Comparison of ENCODE assay signal across 17 cellular contexts in the genomic region with DNA sequence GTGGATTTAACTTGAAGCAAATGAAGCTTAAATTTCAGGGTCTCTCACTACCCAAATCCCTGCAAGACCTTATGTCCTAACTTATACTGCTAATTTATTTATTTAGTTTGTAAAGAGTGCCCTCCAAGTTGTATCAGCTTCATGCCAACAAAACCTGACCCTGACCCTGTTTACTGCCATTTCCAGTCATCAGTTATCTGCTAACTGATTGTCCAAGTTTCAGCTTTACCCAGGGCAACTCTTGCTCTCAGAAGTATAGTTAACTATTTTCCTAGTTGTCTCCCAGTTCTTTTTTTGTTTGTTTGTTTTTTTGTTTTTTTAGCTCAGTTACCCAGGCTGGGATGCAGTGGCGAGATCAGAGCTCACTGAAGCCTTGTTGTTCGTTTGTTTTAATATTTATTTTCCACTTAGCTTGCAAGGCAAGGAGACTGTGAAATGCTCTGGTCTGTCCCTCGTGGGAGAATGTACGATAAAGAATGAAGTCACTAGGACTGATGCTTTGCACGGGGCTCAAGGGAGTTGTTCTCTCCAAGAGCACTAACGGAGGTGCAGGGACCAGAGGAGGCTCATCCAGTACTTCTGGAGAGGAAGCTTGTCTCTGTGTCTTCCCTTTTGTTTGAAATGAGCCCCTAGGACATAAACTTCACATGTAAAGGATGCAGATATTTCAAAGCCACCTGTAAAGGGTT. TPM values are rescaled to one million over a fixed set of nuclear protein-coding genes. Genes with fewer than 3 reads are reported as not detected.
DNase-seq lines count a peak whose midpoint lies in the region; ATAC-seq, FAIRE-seq and TF ChIP-seq lines count a peak whose summit lies in the region.
"Had no signal": no experiment of that assay in that cellular context is flagged by ENCODE, and none has a peak within 500 bp of the region (broad histone marks: within the 10 kb centered on the region; RNA-seq: fewer than 3 reads in every experiment).

No MANE protein-coding gene starts in this region.

- WGBS in K562 (ENCODE audit: insufficient coverage, low coverage, missing lambda C conversion rate), result 10% methylated on average over 6 of the region's 6 CpGs
- 43% methylated on average over 6 of the region's 6 CpGs for WGBS in liver

- H3K27me3 ChIP-seq in cardiac muscle cell (no peaks in the 10 kb centered on the region), K562 (ENCODE audit: control insufficient read depth in 2 of 2, insufficient read depth in 2 of 2, low read length in 2 of 2) (no peaks in the 10 kb centered on the region), liver (ENCODE audit: control insufficient read depth in 4 of 4, insufficient read depth in 4 of 4, low read length in 3 of 4) (no peaks in the 10 kb centered on the region), dorsolateral prefrontal cortex (no peaks in the 10 kb centered on the region)

- peak overlapping the region; percentile 35 for H3K27ac ChIP-seq in cardiac muscle cell
- no peak overlapping the region for H3K27ac ChIP-seq in K562 (ENCODE audit: extremely low read depth, low read depth, low read length)
- peak overlapping the region; percentile 59 to 64 for H3K27ac ChIP-seq in liver (ENCODE audit: low read depth in 1 of 2, low read length in 2 of 2)
- H3K27ac ChIP-seq in dorsolateral prefrontal cortex, result no peak overlapping the region

- in situ Hi-C loops in K562 (cut with MboI), result no loop called here

- intact Hi-C loops in Right ventricle myocardium superior (cut with DNase I), result loop anchor here (10.0 kb wide), 1 partner anchor 70 kb away; no protein-coding TSS in a partner anchor
- intact Hi-C loops in K562 (cut with micrococcal nuclease), result no loop called here
- intact Hi-C loops in dorsolateral prefrontal cortex (cut with DNase I), result no loop called here

- no peaks in the 10 kb centered on the region for H4K20me1 ChIP-seq in K562 (replicated peaks; ENCODE audit: control insufficient read depth, insufficient read depth, low read length)

- no peak for FAIRE-seq in K562 (lab: Jason Lieb, UNC)
- FAIRE-seq: D721Med had no signal

- H3K4me3 ChIP-seq in cardiac muscle cell, result no peak overlapping the region
- no peak overlapping the region for H3K4me3 ChIP-seq in K562
- H3K4me3 ChIP-seq in liver (ENCODE audit: low read depth in 1 of 3, low read length in 3 of 3), result no peak overlapping the region
- no peak overlapping the region for H3K4me3 ChIP-seq in dorsolateral prefrontal cortex

- TF ChIP-seq POLR2A in K562 (conservative IDR thresholded peaks at IDR 0.05), result no peak

- no peak for TF ChIP-seq RAD21 in K562 (CRISPR knock-in tag; conservative IDR thresholded peaks at IDR 0.05 in 1 of 2, IDR thresholded peaks at IDR 0.05 in 1 of 2)
- no peak for TF ChIP-seq RAD21 in liver (IDR thresholded peaks at IDR 0.05)

- CTCF ChIA-PET in K562 (lab: Yijun Ruan, JAX; ENCODE audit: low intra/inter-chr PET ratio), result no interaction called here

- peak overlapping the region in 1 of 2 experiments; percentile 19; a peak in 1 of 4 replicates for H3K9ac ChIP-seq in K562 (ENCODE audit: insufficient read depth in 1 of 2, low read depth in 2 of 2, low read length in 2 of 2)
- no peak overlapping the region for H3K9ac ChIP-seq in liver (ENCODE audit: low read depth in 1 of 2, low read length in 2 of 2)

- TF ChIP-seq EP300 in K562 (IDR thresholded peaks at IDR 0.05; ENCODE audit: low read length), result no peak

- no TSS peak for BruUV-seq in K562 (replicated peaks; lab: Mats Ljungman, UMichigan)

- DNase-seq in cardiac muscle cell (ENCODE audit: low read depth in 1 of 2, low spot score in 1 of 2) (no peak), Right ventricle myocardium superior (no peak), K562 (ENCODE audit: extremely low read depth in 1 of 4, low spot score in 3 of 4) (no peak), HuH-7.5 (ENCODE audit: low spot score) (no peak), dorsolateral prefrontal cortex (no peak)
- DNase-seq: AML-193; CD4-positive, alpha-beta memory T cell; GF-D8; H7; MV-4-11; NCI-H1417 treated with DMSO at 0.1 percent for 48 hours; NCI-H2081; NCI-H2227 treated with DMSO at 0.1 percent for 48 hours; NCI-H526 treated with DMSO at 0.1 percent for 48 hours had no signal

- peak overlapping the region; percentile 60 for H2AFZ ChIP-seq in K562 (ENCODE audit: low read depth, low read length)

- no peaks in the 10 kb centered on the region for H3K79me2 ChIP-seq in K562 (ENCODE audit: control insufficient read depth, insufficient read depth, low read length)

- TF ChIP-seq CTCF in cardiac muscle cell (IDR thresholded peaks at IDR 0.05; ENCODE audit: low read depth, low read length) (no peak), K562 (IDR thresholded peaks at IDR 0.05 in 2 of 3, conservative IDR thresholded peaks at IDR 0.05 in 1 of 3; ENCODE audit: insufficient read depth in 2 of 3, low read depth in 1 of 3, low read length in 3 of 3) (no peak), liver (IDR thresholded peaks at IDR 0.05; ENCODE audit: low read depth, low read length, missing input control) (no peak), dorsolateral prefrontal cortex (IDR thresholded peaks at IDR 0.05 in 54 of 56, conservative IDR thresholded peaks at IDR 0.05 in 2 of 56; ENCODE audit: low read depth in 1 of 56, partially characterized antibody in 56 of 56) (no peak)

- H3K36me3 ChIP-seq in cardiac muscle cell (peaks cover 61% of the 10 kb centered on the region), K562 (ENCODE audit: control insufficient read depth, insufficient read depth, low read length) (no peaks in the 10 kb centered on the region), liver (ENCODE audit: control insufficient read depth in 4 of 4, insufficient read depth in 3 of 4, low read depth in 1 of 4, low read length in 3 of 4) (peaks cover 0 to 4% (median 2%) of the 10 kb centered on the region in 4 donors)

- H3K4me1 ChIP-seq in cardiac muscle cell (ENCODE audit: low read depth), result peaks cover 7% of the 10 kb centered on the region
- peaks cover 0 to 9% of the 10 kb centered on the region in 2 experiments; a peak in 2 of 5 replicates for H3K4me1 ChIP-seq in K562 (replicated peaks in 1 of 2; ENCODE audit: control insufficient read depth in 2 of 2, insufficient read depth in 2 of 2, low read length in 2 of 2)
- peaks cover 1 to 16% (median 10%) of the 10 kb centered on the region in 4 donors for H3K4me1 ChIP-seq in liver (ENCODE audit: control insufficient read depth in 4 of 4, insufficient read depth in 4 of 4, low read length in 3 of 4)

- no peaks in the 10 kb centered on the region for H3K9me1 ChIP-seq in K562 (ENCODE audit: control insufficient read depth, insufficient read depth, low read length)

- no peak for ATAC-seq in Right ventricle myocardium superior (ENCODE audit: poor library complexity)
- 0 out of 3 replicates have a peak, but pooled peaks have one; percentile 29 for ATAC-seq in K562
- ATAC-seq in HG03469 (IDR thresholded peaks at IDR 0.05; ENCODE audit: unreplicated experiment), result no peak

- POLR2A ChIA-PET in K562 (lab: Yijun Ruan, JAX), result interaction anchor here (0.6 to 2.0 kb wide), 5 partner anchors 10 to 478 kb away, joined by 3 to 10 read pairs (median 4); no protein-coding TSS in a partner anchor

- H3K4me2 ChIP-seq in K562 (ENCODE audit: insufficient read depth, low read length), result no peak overlapping the region

- H3K9me3 ChIP-seq in cardiac muscle cell (ENCODE audit: low read depth) (no peaks in the 10 kb centered on the region), K562 (replicated peaks; ENCODE audit: control insufficient read depth, insufficient read depth, low read depth, low read length) (no peaks in the 10 kb centered on the region), liver (ENCODE audit: control insufficient read depth in 4 of 4, low read length in 3 of 4) (no peaks in the 10 kb centered on the region)

TF ChIP-seq in K562, 482 proteins besides CTCF, POLR2A, EP300 and RAD21 (continues in another document):
- no peak for TF ChIP-seq NBN (IDR thresholded peaks at IDR 0.05; ENCODE audit: low read depth)

TF ChIP-seq in liver, 16 proteins besides CTCF, POLR2A, EP300 and RAD21 (continues in another document):
- TF ChIP-seq JUND (IDR thresholded peaks at IDR 0.05) (peak in 1 of 2 donors; percentile 11), HNF4G (IDR thresholded peaks at IDR 0.05) (no peak), TAF1 (conservative IDR thresholded peaks at IDR 0.05) (no peak), NR2F2 (IDR thresholded peaks at IDR 0.05) (no peak), SP1 (IDR thresholded peaks at IDR 0.05) (peak; percentile 30), RXRA (IDR thresholded peaks at IDR 0.05) (peak; percentile 26 to 74), FOXA2 (IDR thresholded peaks at IDR 0.05) (no peak), EGR1 (IDR thresholded peaks at IDR 0.05; ENCODE audit: low read depth in 2 of 2) (no peak)

RNA-seq across cellular contexts. Expression of a gene that starts 35.3 kb away (rescaled TPM):
- total RNA-seq in cardiac muscle cell (209 and 219 TPM in 2 replicates), Right ventricle myocardium superior (608 TPM), K562 (2014; rRNA removed) (0.41 and 0.59 TPM in 2 replicates), K562 (2014; rRNA removed; fragmentation: Illumina TruSeq; extraction: Trizol) (0.22 and 0.29 TPM in 2 replicates), K562 (2015; rRNA removed; fragmentation: Illumina TruSeq; extraction: Trizol) (0.47 and 0.64 TPM in 2 replicates), K562 (2021) (0.29 and 0.35 TPM in 2 replicates), liver (10 to 100 TPM; 10.1 to 48.4 TPM), dorsolateral prefrontal cortex (10 to 100 TPM in 34 of 120 experiments, 1 to 10 TPM in 86; 2.2 to 18.7 (median 8.0) TPM)
- polyA plus RNA-seq in cardiac muscle cell (182 and 194 TPM in 2 replicates), K562 (2011; rRNA removed) (0.06 and 0.16 TPM in 2 replicates), K562 (2014; fragmentation: Illumina TruSeq; extraction: Trizol) (0.25 and 0.71 TPM in 2 replicates), K562 (2014; fragmentation: Nextera tagmentation; extraction: Ambion mirVana) (under 1 TPM; 0.01 to 0.03 TPM), K562 (2014; rRNA removed) (0.32 and 0.62 TPM in 2 replicates), liver (10 to 100 TPM; 21.1 to 21.6 TPM)
- total RNA-seq in K562 (2011; cell fraction: chromatin; rRNA removed; ENCODE audit: low replicate concordance), result 0.44 and 1.2 TPM in 2 replicates
- total RNA-seq in K562 (2011; cell fraction: nucleolus; rRNA removed), result 0.17 and 0.26 TPM in 2 replicates
- total RNA-seq in K562 (2011; cell fraction: nucleoplasm; rRNA removed), result 0.15 and 0.29 TPM in 2 replicates
- 0.06 and 0.15 TPM in 2 replicates for polyA plus RNA-seq in K562 (2011; cell fraction: cytosol; rRNA removed)
- 0.26 and 0.32 TPM in 2 replicates for polyA plus RNA-seq in K562 (2011; cell fraction: nucleus; rRNA removed)
- polyA plus RNA-seq in K562 (2012), result 0.44 and 1.8 TPM in 2 replicates
- polyA minus RNA-seq in K562 (2011; rRNA and poly(A)+ RNA removed), result 0.25 and 0.30 TPM in 2 replicates
- polyA minus RNA-seq in K562 (2011; cell fraction: cytosol; rRNA and poly(A)+ RNA removed), result 0.18 and 0.19 TPM in 2 replicates
- 0.13 and 0.33 TPM in 2 replicates for polyA minus RNA-seq in K562 (2011; cell fraction: nucleus; rRNA and poly(A)+ RNA removed)

Comparison
In these comparisons a context has a peak if more than half of its experiments do, and no peak if none do; other contexts are left out.
1. H3K27ac ChIP-seq: peak in cardiac muscle cell (single experiment) and liver (2 of 2); none in K562 (single experiment) and dorsolateral prefrontal cortex (0 of 59).